Comparison of ENCODE assay signal across 9 cellular contexts in the genomic region with DNA sequence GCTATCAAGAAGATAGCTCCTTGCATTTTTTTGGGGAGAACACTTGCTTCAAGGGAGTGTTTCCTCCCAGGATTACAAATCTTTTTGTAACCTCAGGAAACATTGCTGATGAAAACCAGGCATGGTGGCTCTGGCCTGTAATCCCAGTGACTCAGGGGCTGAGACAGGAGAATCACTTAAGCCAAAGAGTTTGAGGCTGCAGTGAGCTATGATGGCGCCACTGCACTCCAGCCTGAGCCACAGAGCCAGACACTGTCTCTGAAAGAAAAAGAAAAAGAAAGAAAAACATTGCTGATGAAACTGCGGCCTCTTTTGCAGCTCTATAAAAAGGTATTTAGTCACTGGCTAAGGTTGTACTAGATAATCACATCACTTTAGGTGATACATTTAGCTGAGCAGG. TPM values are rescaled to one million over a fixed set of nuclear protein-coding genes. Genes with fewer than 3 reads are reported as not detected.
DNase-seq lines count a peak whose midpoint lies in the region; ATAC-seq and TF ChIP-seq lines count a peak whose summit lies in the region.
"Had no signal": no experiment of that assay in that cellular context is flagged by ENCODE, and none has a peak within 500 bp of the region (broad histone marks: within the 10 kb centered on the region; RNA-seq: fewer than 3 reads in every experiment).

No MANE protein-coding gene starts in this region.

- H3K27ac Mint-ChIP-seq in activated CD4-positive, alpha-beta T cell treated with anti-CD3 and anti-CD28 coated beads, Interleukin-2, amount 10 ng/mL, durations not matched to agents 7 days and 5 days: no peak overlapping the region
- no peak overlapping the region for H3K27ac Mint-ChIP-seq in activated CD4-positive, alpha-beta T cell treated with anti-CD3 and anti-CD28 coated beads, Interleukin-2, amount 10 ng/mL, durations not matched to agents 24 days and 14 days

- TF ChIP-seq CTCF in Peyer's patch (IDR thresholded peaks at IDR 0.05) (no peak), stomach (IDR thresholded peaks at IDR 0.05) (no peak), upper lobe of right lung (IDR thresholded peaks at IDR 0.05) (no peak)

- peak; percentile 26 for DNase-seq in activated CD4-positive, alpha-beta T cell treated with anti-CD3 and anti-CD28 coated beads, Interleukin-2, amount 10 ng/mL, durations not matched to agents 7 days and 5 days
- no peak for DNase-seq in activated CD4-positive, alpha-beta T cell treated with anti-CD3 and anti-CD28 coated beads, Interleukin-2, amount 10 ng/mL, durations not matched to agents 24 days and 14 days
- DNase-seq in Peyer's patch: no peak
- DNase-seq in fibroblast of gingiva (ENCODE audit: low read depth): peak; percentile 72
- no peak for DNase-seq in stomach
- no peak for DNase-seq in iPS-NIHi7 (ENCODE audit: extremely low spot score)
- no peak for DNase-seq in upper lobe of right lung
- DNase-seq: stimulated activated CD4-positive, alpha-beta T cell treated with anti-CD3 and anti-CD28 coated beads, Interleukin-2, amount 100 ng/mL, for 48 hours had no signal

- peaks cover 43% of the 10 kb centered on the region for H3K4me1 Mint-ChIP-seq in activated CD4-positive, alpha-beta T cell treated with anti-CD3 and anti-CD28 coated beads, Interleukin-2, amount 10 ng/mL, durations not matched to agents 7 days and 5 days
- peaks cover 24% of the 10 kb centered on the region for H3K4me1 Mint-ChIP-seq in activated CD4-positive, alpha-beta T cell treated with anti-CD3 and anti-CD28 coated beads, Interleukin-2, amount 10 ng/mL, durations not matched to agents 24 days and 14 days

- CTCF ChIA-PET in activated CD4-positive, alpha-beta T cell treated with anti-CD3 and anti-CD28 coated beads, Interleukin-2, amount 10 ng/mL, durations not matched to agents 7 days and 5 days (lab: Charles Lee): no interaction called here

- intact Hi-C loops in activated CD4-positive, alpha-beta T cell treated with anti-CD3 and anti-CD28 coated beads, Interleukin-2, amount 10 ng/mL, durations not matched to agents 24 days and 14 days (cut with micrococcal nuclease): loop anchor here (10.0 kb wide), 1 partner anchor 538 kb away; the partner anchor contains the start of gene SZRD1
- intact Hi-C loops in stomach (cut with DNase I; ENCODE audit: low total_unique reads) (no loop called here), upper lobe of right lung (cut with DNase I) (no loop called here)

- ATAC-seq in GM19328 (IDR thresholded peaks at IDR 0.05; ENCODE audit: unreplicated experiment) (no peak), upper lobe of right lung (no peak)

- H3K4me1 ChIP-seq in Peyer's patch: peaks cover 0 to 10% (median 4%) of the 10 kb centered on the region in 4 donors
- H3K4me1 ChIP-seq in stomach: peaks cover 0 to 19% (median 18%) of the 10 kb centered on the region in 4 donors
- H3K4me1 ChIP-seq in upper lobe of right lung: peaks cover 4% of the 10 kb centered on the region

- H3K27me3 ChIP-seq in Peyer's patch (no peaks in the 10 kb centered on the region), stomach (no peaks in the 10 kb centered on the region), upper lobe of right lung (no peaks in the 10 kb centered on the region)

- no peak overlapping the region for H3K4me3 Mint-ChIP-seq in activated CD4-positive, alpha-beta T cell treated with anti-CD3 and anti-CD28 coated beads, Interleukin-2, amount 10 ng/mL, durations not matched to agents 7 days and 5 days
- no peak overlapping the region for H3K4me3 Mint-ChIP-seq in activated CD4-positive, alpha-beta T cell treated with anti-CD3 and anti-CD28 coated beads, Interleukin-2, amount 10 ng/mL, durations not matched to agents 24 days and 14 days

- H3K4me3 ChIP-seq in Peyer's patch (no peak overlapping the region), stomach (peak overlapping the region in 1 of 4 donors; percentile 47), upper lobe of right lung (no peak overlapping the region)

- WGBS in stomach, 5 donors: 73 to 87% (median 77%) methylated on average over 2 of the region's 2 CpGs

- peaks cover 2% of the 10 kb centered on the region for H3K36me3 Mint-ChIP-seq in activated CD4-positive, alpha-beta T cell treated with anti-CD3 and anti-CD28 coated beads, Interleukin-2, amount 10 ng/mL, durations not matched to agents 7 days and 5 days (ENCODE audit: low read depth)
- H3K36me3 Mint-ChIP-seq in activated CD4-positive, alpha-beta T cell treated with anti-CD3 and anti-CD28 coated beads, Interleukin-2, amount 10 ng/mL, durations not matched to agents 24 days and 14 days (ENCODE audit: low read depth): peaks cover 3% of the 10 kb centered on the region

- TF ChIP-seq EP300 in stomach (IDR thresholded peaks at IDR 0.05): no peak

- H3K27ac ChIP-seq in Peyer's patch: peak overlapping the region in 3 of 4 donors; percentile 92 to 95 (median 93)
- peak overlapping the region in 4 of 5 donors; percentile 88 to 98 (median 91) for H3K27ac ChIP-seq in stomach
- H3K27ac ChIP-seq in upper lobe of right lung: no peak overlapping the region

- POLR2A ChIA-PET in activated CD4-positive, alpha-beta T cell treated with anti-CD3 and anti-CD28 coated beads, Interleukin-2, amount 10 ng/mL, durations not matched to agents 7 days and 5 days (lab: Charles Lee): no interaction called here

- H3K36me3 ChIP-seq in Peyer's patch (no peaks in the 10 kb centered on the region), stomach (no peaks in the 10 kb centered on the region), upper lobe of right lung (no peaks in the 10 kb centered on the region)

- no peaks in the 10 kb centered on the region for H3K27me3 Mint-ChIP-seq in activated CD4-positive, alpha-beta T cell treated with anti-CD3 and anti-CD28 coated beads, Interleukin-2, amount 10 ng/mL, durations not matched to agents 7 days and 5 days
- H3K27me3 Mint-ChIP-seq in activated CD4-positive, alpha-beta T cell treated with anti-CD3 and anti-CD28 coated beads, Interleukin-2, amount 10 ng/mL, durations not matched to agents 24 days and 14 days: peaks cover 1% of the 10 kb centered on the region

- TF ChIP-seq POLR2A in Peyer's patch (IDR thresholded peaks at IDR 0.05): no peak
- no peak for TF ChIP-seq POLR2A in stomach (IDR thresholded peaks at IDR 0.05)

- peaks cover 5% of the 10 kb centered on the region for H3K9me3 Mint-ChIP-seq in activated CD4-positive, alpha-beta T cell treated with anti-CD3 and anti-CD28 coated beads, Interleukin-2, amount 10 ng/mL, durations not matched to agents 7 days and 5 days
- no peaks in the 10 kb centered on the region for H3K9me3 Mint-ChIP-seq in activated CD4-positive, alpha-beta T cell treated with anti-CD3 and anti-CD28 coated beads, Interleukin-2, amount 10 ng/mL, durations not matched to agents 24 days and 14 days

- H3K9me3 ChIP-seq in Peyer's patch (peaks cover 0 to 13% (median 3%) of the 10 kb centered on the region in 4 donors), stomach (peaks cover 0 to 15% (median 5%) of the 10 kb centered on the region in 4 donors), upper lobe of right lung (no peaks in the 10 kb centered on the region)

RNA-seq across cellular contexts. Expression of gene RNU1-2, which starts 7.3 kb away (rescaled TPM):
- 1,000 to 10,000 TPM; 2,316 to 2,477 TPM for total RNA-seq in activated CD4-positive, alpha-beta T cell treated with anti-CD3 and anti-CD28 coated beads, Interleukin-2, amount 10 ng/mL, durations not matched to agents 7 days and 5 days
- 1,962 and 2,189 TPM in 2 replicates for total RNA-seq in activated CD4-positive, alpha-beta T cell treated with anti-CD3 and anti-CD28 coated beads, Interleukin-2, amount 10 ng/mL, durations not matched to agents 24 days and 14 days
- total RNA-seq in Peyer's patch (under 1 TPM; under 0.01 TPM), stomach (1,000 to 10,000 TPM in 1 of 5 donors, under 1 TPM in 4; under 0.01 to 9,966 (median under 0.01) TPM), upper lobe of right lung (6,622 TPM)
- polyA plus RNA-seq in stomach: not detected

RNA-seq across cellular contexts. Expression of gene CROCC, which starts 18.7 kb away (rescaled TPM):
- total RNA-seq in activated CD4-positive, alpha-beta T cell treated with anti-CD3 and anti-CD28 coated beads, Interleukin-2, amount 10 ng/mL, durations not matched to agents 7 days and 5 days: 10 to 100 TPM; 30.7 to 37.3 TPM
- 23.4 and 27.0 TPM in 2 replicates for total RNA-seq in activated CD4-positive, alpha-beta T cell treated with anti-CD3 and anti-CD28 coated beads, Interleukin-2, amount 10 ng/mL, durations not matched to agents 24 days and 14 days
- total RNA-seq in Peyer's patch (100 to 1,000 TPM in 1 of 4 donors, 10 to 100 TPM in 3; 14.7 to 298 (median 45.1) TPM), stomach (100 to 1,000 TPM in 1 of 5 donors, 10 to 100 TPM in 4; 14.0 to 942 (median 49.1) TPM), upper lobe of right lung (20.9 TPM)
- 10 to 100 TPM; 17.0 to 27.1 (median 26.2) TPM for polyA plus RNA-seq in stomach

Comparison
In these comparisons a context has a peak if more than half of its experiments do, and no peak if none do; other contexts are left out.
1. DNase-seq: peak in activated CD4-positive, alpha-beta T cell treated with anti-CD3 and anti-CD28 coated beads, Interleukin-2, amount 10 ng/mL, durations not matched to agents 7 days and 5 days (single experiment) and fibroblast of gingiva (single experiment); none in activated CD4-positive, alpha-beta T cell treated with anti-CD3 and anti-CD28 coated beads, Interleukin-2, amount 10 ng/mL, durations not matched to agents 24 days and 14 days (single experiment), Peyer's patch (0 of 3), stomach (single experiment), iPS-NIHi7 (single experiment) and upper lobe of right lung (single experiment).